21 cellular contexts compared by ENCODE assay signal in genomic region chr11:86570457-86570856, GRCh38.
DNase-seq lines count a peak whose midpoint lies in the region; ATAC-seq and TF ChIP-seq lines count a peak whose summit lies in the region.
"Had no signal": no experiment of that assay in that cellular context is flagged by ENCODE, and none has a peak within 500 bp of the region (broad histone marks: within the 10 kb centered on the region; RNA-seq: fewer than 3 reads in every experiment).

No MANE protein-coding gene starts in this region.

- H3K27ac ChIP-seq in RWPE2 (ENCODE audit: poor library complexity, severe bottlenecking) (peak overlapping the region; percentile 45), gastroesophageal sphincter (no peak overlapping the region)

- H3K4me3 ChIP-seq in RWPE2 (ENCODE audit: severe bottlenecking), result no peak overlapping the region
- no peak overlapping the region for H3K4me3 ChIP-seq in gastroesophageal sphincter
- H3K4me3 ChIP-seq: HAP-1 had no signal

- H3K36me3 Mint-ChIP-seq in nephron progenitor cell (ENCODE audit: low read depth) (no peaks in the 10 kb centered on the region), type B pancreatic cell (no peaks in the 10 kb centered on the region)
- H3K36me3 Mint-ChIP-seq: CD8-positive, alpha-beta T cell had no signal

- intact Hi-C loops in left colon (cut with DNase I, micrococcal nuclease), result no loop called here

- TF ChIP-seq EP300 in gastroesophageal sphincter (IDR thresholded peaks at IDR 0.05), result no peak

- in situ Hi-C loops in KBM-7 (cut with MboI; ENCODE audit: low pct_unique_long_range_greater_than_20kb, low sequenced_read_pairs), result no loop called here

- H3K4me3 Mint-ChIP-seq in nephron progenitor cell (no peak overlapping the region), type B pancreatic cell (peak overlapping the region; percentile 23)
- H3K4me3 Mint-ChIP-seq: CD8-positive, alpha-beta T cell had no signal

- H3K27me3 ChIP-seq in RWPE2 (ENCODE audit: insufficient read depth, poor library complexity, severe bottlenecking) (no peaks in the 10 kb centered on the region), gastroesophageal sphincter (no peaks in the 10 kb centered on the region)

- H3K4me1 ChIP-seq in RWPE2 (ENCODE audit: insufficient read depth, poor library complexity, severe bottlenecking), result peaks cover 25% of the 10 kb centered on the region
- H3K4me1 ChIP-seq in gastroesophageal sphincter, result peaks cover 3 to 27% (median 4%) of the 10 kb centered on the region in 3 donors
- H3K4me1 ChIP-seq: HAP-1 had no signal

- TF ChIP-seq POLR2A in gastroesophageal sphincter (IDR thresholded peaks at IDR 0.05), result no peak

- TF ChIP-seq CTCF in RWPE2 (IDR thresholded peaks at IDR 0.05; ENCODE audit: poor library complexity, severe bottlenecking) (no peak), nephron progenitor cell (IDR thresholded peaks at IDR 0.05) (no peak), type B pancreatic cell (conservative IDR thresholded peaks at IDR 0.05) (no peak), gastroesophageal sphincter (IDR thresholded peaks at IDR 0.05) (no peak)

- H3K9me3 ChIP-seq in RWPE2 (ENCODE audit: severe bottlenecking), result no peaks in the 10 kb centered on the region
- H3K9me3 ChIP-seq in gastroesophageal sphincter, result no peaks in the 10 kb centered on the region
- H3K9me3 ChIP-seq: HAP-1 had no signal

- H3K4me1 Mint-ChIP-seq in nephron progenitor cell, result peaks cover 29% of the 10 kb centered on the region
- H3K4me1 Mint-ChIP-seq in type B pancreatic cell (ENCODE audit: unreplicated experiment), result peaks cover 19% of the 10 kb centered on the region

- no peaks in the 10 kb centered on the region for H3K36me3 ChIP-seq in RWPE2 (ENCODE audit: low read depth)
- H3K36me3 ChIP-seq in gastroesophageal sphincter, result no peaks in the 10 kb centered on the region
- H3K36me3 ChIP-seq: HAP-1 had no signal

- WGBS in gastroesophageal sphincter (ENCODE audit: low coverage in 1 of 2), 2 donors, result 80 to 100% methylated on average over 2 to 3 of the region's 3 CpGs

- ATAC-seq in RWPE2 (ENCODE audit: low read depth) (peak; percentile 18; the same call in 2 of the 3 replicates), left colon (peak; percentile 56), gastroesophageal sphincter (no peak)
- ATAC-seq: CD8-positive, alpha-beta T cell had no signal

- H3K27ac Mint-ChIP-seq in nephron progenitor cell (peak overlapping the region; percentile 38), type B pancreatic cell (peak overlapping the region; percentile 92)
- H3K27ac Mint-ChIP-seq: CD8-positive, alpha-beta T cell had no signal

- peaks cover 22% of the 10 kb centered on the region for H3K27me3 Mint-ChIP-seq in nephron progenitor cell (ENCODE audit: low read depth, poor library complexity)
- H3K27me3 Mint-ChIP-seq in type B pancreatic cell, result peaks cover 3% of the 10 kb centered on the region

- no peaks in the 10 kb centered on the region for H3K9me3 Mint-ChIP-seq in nephron progenitor cell
- H3K9me3 Mint-ChIP-seq in type B pancreatic cell, result no peaks in the 10 kb centered on the region
- H3K9me3 Mint-ChIP-seq: CD8-positive, alpha-beta T cell had no signal

- DNase-seq in RWPE2 (ENCODE audit: low spot score) (no peak), left colon (no peak), nephron progenitor cell (no peak), type B pancreatic cell (ENCODE audit: extremely low spot score, unreplicated experiment) (no peak), KBM-7 (no peak), RKO (ENCODE audit: low spot score) (no peak)
- DNase-seq in stimulated activated CD4-positive, alpha-beta T cell treated with anti-CD3 and anti-CD28 coated beads, Interleukin-15, amount 100 ng/mL, for 24 hours, result no peak
- DNase-seq: AML-193; C1 segment of cervical spinal cord; Calu3; CD8-positive, alpha-beta T cell; DMS153; KG1; NCI-H1105; NCI-H2029; NCI-H345; NCI-H524; NCI-H774; SHP77 had no signal
